Comparison of ENCODE assay signal across 11 cellular contexts in the genomic region with DNA sequence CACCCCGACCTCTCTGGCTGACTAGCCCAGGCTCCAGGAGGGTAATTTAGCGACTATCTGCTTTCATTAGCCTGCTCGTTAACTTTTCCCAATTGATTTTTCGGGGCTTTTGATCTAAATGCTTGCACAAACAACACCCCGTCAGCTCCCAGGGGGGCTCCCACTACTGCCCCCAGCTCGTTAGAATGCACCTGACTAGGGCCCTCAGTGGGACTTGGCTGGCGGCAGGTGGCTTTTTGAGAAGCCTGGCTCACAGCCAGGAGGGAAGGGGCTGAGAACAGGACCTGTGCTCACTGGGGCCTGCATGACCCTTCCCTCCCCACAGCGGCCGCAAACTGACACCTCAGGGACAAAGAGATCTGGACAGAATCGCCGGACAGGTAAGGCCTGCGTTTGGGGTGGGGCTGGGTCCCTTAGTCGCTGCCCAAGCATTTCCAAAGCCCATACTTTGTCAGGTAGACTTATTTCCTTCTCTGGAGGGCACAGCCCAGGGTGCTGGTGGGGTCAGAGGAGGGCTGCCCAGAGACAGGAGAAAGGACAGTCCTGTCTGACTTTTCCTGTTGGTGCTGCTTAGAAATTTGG. TPM values are rescaled to one million over a fixed set of nuclear protein-coding genes. Genes with fewer than 3 reads are reported as not detected.
DNase-seq lines count a peak whose midpoint lies in the region; ATAC-seq, FAIRE-seq and TF ChIP-seq lines count a peak whose summit lies in the region.
"Had no signal": no experiment of that assay in that cellular context is flagged by ENCODE, and none has a peak within 500 bp of the region (broad histone marks: within the 10 kb centered on the region; RNA-seq: fewer than 3 reads in every experiment).

No MANE protein-coding gene starts in this region.

- DNase-seq in GM12891 (ENCODE audit: insufficient read length, low spot score) (no peak), NCI-H146 (lab: John Stamatoyannopoulos, UW) (peak; percentile 93), kidney (peak; percentile 55)
- DNase-seq: activated gamma-delta T cell; IMR-90; RPMI8226; stimulated activated CD4-positive, alpha-beta T cell treated with anti-CD3 and anti-CD28 coated beads, Interleukin-2, amount 100 ng/mL, for 48 hours had no signal

- peaks cover 0 to 3% of the 10 kb centered on the region in 2 donors for H3K4me1 ChIP-seq in kidney (ENCODE audit: control insufficient read depth in 1 of 2, insufficient read depth in 1 of 2, low read depth in 1 of 2, low read length in 2 of 2)

- intact Hi-C loops in kidney (cut with DNase I): no loop called here

- TF ChIP-seq POLR2A in GM12891 (IDR thresholded peaks at IDR 0.05; ENCODE audit: low read depth, low read length): 0 out of 2 replicates have a peak, but pooled peaks have one; percentile 47

- FAIRE-seq in GM12891 (lab: Jason Lieb, UNC): no peak
- no peak for FAIRE-seq in kidney (lab: Jason Lieb, UNC)

- H3K27ac ChIP-seq in kidney (ENCODE audit: low read depth in 2 of 2, low read length in 2 of 2): no peak overlapping the region

- H3K9ac ChIP-seq in kidney (ENCODE audit: low read length in 2 of 2): no peak overlapping the region

- ATAC-seq in GM21737 (IDR thresholded peaks at IDR 0.05; ENCODE audit: unreplicated experiment): no peak
- ATAC-seq in HG03196 (IDR thresholded peaks at IDR 0.05; ENCODE audit: unreplicated experiment): no peak

- H3K36me3 ChIP-seq in kidney (ENCODE audit: control insufficient read depth in 1 of 2, insufficient read depth in 2 of 2, low read length in 2 of 2): peaks cover 16 to 42% of the 10 kb centered on the region in 2 donors

- no peak overlapping the region for H3K4me3 ChIP-seq in kidney (ENCODE audit: low read length in 2 of 2)

- no peak for TF ChIP-seq CTCF in kidney (IDR thresholded peaks at IDR 0.05; ENCODE audit: borderline replicate concordance, extremely low read depth, insufficient read depth)

- no peaks in the 10 kb centered on the region for H3K9me3 ChIP-seq in kidney (ENCODE audit: control insufficient read depth in 1 of 2, low read length in 2 of 2)

TF ChIP-seq in GM12891, 5 proteins besides CTCF, POLR2A, EP300 and RAD21:
- no peak for TF ChIP-seq POU2F2 (IDR thresholded peaks at IDR 0.05; ENCODE audit: low read depth, low read length)
- TF ChIP-seq TAF1 (IDR thresholded peaks at IDR 0.05; ENCODE audit: low read depth, low read length): no peak
- no peak for TF ChIP-seq SPI1 (IDR thresholded peaks at IDR 0.05; ENCODE audit: low read depth, low read length)
- TF ChIP-seq PAX5 (IDR thresholded peaks at IDR 0.05; ENCODE audit: insufficient read depth, low read length, severe bottlenecking): no peak
- TF ChIP-seq POLR2AphosphoS5 (IDR thresholded peaks at IDR 0.05; ENCODE audit: low read depth, low read length): no peak

RNA-seq across cellular contexts. Expression of gene CD79A, which starts 7.6 kb away (rescaled TPM):
- polyA plus RNA-seq in GM12891 (2012; ENCODE audit: low read depth, missing spikeins): 466 TPM
- total RNA-seq in kidney: 11.0 TPM
- polyA plus RNA-seq in kidney (ENCODE audit: insufficient read depth, low read depth, low replicate concordance): 0.32 TPM
- total RNA-seq: IMR-90 had no signal

RNA-seq across cellular contexts. Expression of gene RPS19, which starts 9.4 kb away (rescaled TPM):
- polyA plus RNA-seq in GM12891 (2012; ENCODE audit: low read depth, missing spikeins): 7,698 TPM
- total RNA-seq in kidney: 1,433 TPM
- 2,116 TPM for polyA plus RNA-seq in kidney (ENCODE audit: insufficient read depth, low read depth, low replicate concordance)

RNA-seq across cellular contexts. Expression of gene ARHGEF1, which starts 13.5 kb away (rescaled TPM):
- polyA plus RNA-seq in GM12891 (2012; ENCODE audit: low read depth, missing spikeins): 125 TPM
- total RNA-seq in kidney: 139 TPM
- polyA plus RNA-seq in kidney (ENCODE audit: insufficient read depth, low read depth, low replicate concordance): 39.0 TPM

RNA-seq across cellular contexts. Expression of gene DMRTC2, which starts 24.6 kb away (rescaled TPM):
- not detected for polyA plus RNA-seq in GM12891 (2012; ENCODE audit: low read depth, missing spikeins)
- total RNA-seq in kidney: not detected
- not detected for polyA plus RNA-seq in kidney (ENCODE audit: insufficient read depth, low read depth, low replicate concordance)
- total RNA-seq: esophagus mucosa, IMR-90, mononuclear cell had no signal
- polyA plus RNA-seq: IMR-90 had no signal

RNA-seq across cellular contexts. Expression of gene LYPD4, which starts 25.0 kb away (rescaled TPM):
- not detected for polyA plus RNA-seq in GM12891 (2012; ENCODE audit: low read depth, missing spikeins)
- not detected for total RNA-seq in kidney
- polyA plus RNA-seq in kidney (ENCODE audit: insufficient read depth, low read depth, low replicate concordance): not detected
- total RNA-seq: esophagus mucosa, IMR-90, mononuclear cell had no signal
- polyA plus RNA-seq: IMR-90 had no signal
